14 cellular contexts compared by ENCODE assay signal in genomic region chr17:56887105-56887504, GRCh38.
"Had no signal": no experiment of that assay in that cellular context is flagged by ENCODE, and none has a peak within 500 bp of the region (broad histone marks: within the 10 kb centered on the region; RNA-seq: fewer than 3 reads in every experiment).

No MANE protein-coding gene starts in this region.

- H3K9me3 Mint-ChIP-seq: natural killer cell had no signal

- H3K4me3 Mint-ChIP-seq: activated CD4-positive, alpha-beta memory T cell treated with anti-CD3 and anti-CD28 coated beads, Interleukin-2, amount 10 ng/mL, durations not matched to agents 7 days and 5 days; natural killer cell; T-helper 2 cell treated with Interferon-gamma antibody and Interleukin-4, amounts not matched to agents 5 μg/mL and 100 μg/mL, for 36 hours; type B pancreatic cell had no signal

- ATAC-seq: natural killer cell; stimulated activated naive CD8-positive, alpha-beta T cell treated with anti-CD3 and anti-CD28 coated beads, Interleukin-15, Interleukin-2, amounts not matched to agents 100 U/mL and 50 U/mL, for 24 hours had no signal

- H3K27me3 ChIP-seq: cardiac muscle cell, suprapubic skin had no signal

- H3K36me3 ChIP-seq: cardiac muscle cell had no signal

- H3K4me3 ChIP-seq: cardiac muscle cell, suprapubic skin had no signal

- H3K9me3 ChIP-seq: suprapubic skin had no signal

- H3K27ac Mint-ChIP-seq: natural killer cell; T-helper 2 cell treated with Interferon-gamma antibody and Interleukin-4, amounts not matched to agents 5 μg/mL and 100 μg/mL, for 36 hours; type B pancreatic cell had no signal

- H3K27me3 Mint-ChIP-seq: activated CD4-positive, alpha-beta memory T cell treated with anti-CD3 and anti-CD28 coated beads, Interleukin-2, amount 10 ng/mL, durations not matched to agents 7 days and 5 days; type B pancreatic cell had no signal

- DNase-seq: activated CD4-positive, alpha-beta memory T cell treated with anti-CD3 and anti-CD28 coated beads, Interleukin-2, amount 10 ng/mL, durations not matched to agents 7 days and 5 days; activated CD8-positive, alpha-beta memory T cell treated with anti-CD3 and anti-CD28 coated beads, Interleukin-2, amount 50 U/mL, for 4 hours; activated naive CD4-positive, alpha-beta T cell treated with Interleukin-2 at 50 U/mL for 16 hours; islet precursor cell; natural killer cell; retina; stimulated activated CD4-positive, alpha-beta T cell treated with anti-CD3 and anti-CD28 coated beads, Interleukin-15, amount 100 ng/mL, for 24 hours; stimulated activated CD4-positive, alpha-beta T cell treated with anti-CD3 and anti-CD28 coated beads, Interleukin-4, amount 100 ng/mL, for 4 hours; stimulated activated CD8-positive, alpha-beta memory T cell treated with anti-CD3 and anti-CD28 coated beads, Interleukin-4, amount 100 ng/mL, for 48 hours; stimulated activated naive CD8-positive, alpha-beta T cell treated with anti-CD3 and anti-CD28 coated beads, Interleukin-15, Interleukin-2, amounts not matched to agents 100 U/mL and 50 U/mL, for 24 hours had no signal

- H3K27ac ChIP-seq: cardiac muscle cell, suprapubic skin had no signal
